ENCODE assay signal across 22 cellular contexts in genomic region chr18:47893939-47894699, GRCh38. TPM values are rescaled to one million over a fixed set of nuclear protein-coding genes. Genes with fewer than 3 reads are reported as not detected.
DNase-seq lines count a peak whose midpoint lies in the region; ATAC-seq, FAIRE-seq and TF ChIP-seq lines count a peak whose summit lies in the region.
"Had no signal": no experiment of that assay in that cellular context is flagged by ENCODE, and none has a peak within 500 bp of the region (broad histone marks: within the 10 kb centered on the region; RNA-seq: fewer than 3 reads in every experiment).

No MANE protein-coding gene starts in this region.

- H3K79me2 ChIP-seq in trophoblast cell (ENCODE audit: control insufficient read depth, insufficient read depth, low read length, poor library complexity) = peaks cover 2% of the 10 kb centered on the region

- peak overlapping the region; percentile 49 for H3K14ac ChIP-seq in trophoblast cell (ENCODE audit: low read length)

- H3K27ac ChIP-seq in Panc1 (ENCODE audit: low read length) (no peak overlapping the region), trophoblast cell (ENCODE audit: low read depth, low read length) (peak overlapping the region; percentile 96)
- H3K27ac ChIP-seq: left lung, tibial artery had no signal

- H3K4me2 ChIP-seq in trophoblast cell (ENCODE audit: low read length) = peak overlapping the region; percentile 14

- intact Hi-C loops in Panc1 (cut with micrococcal nuclease; ENCODE audit: unreplicated experiment) = no loop called here

- peak overlapping the region; percentile 50 for H4K8ac ChIP-seq in trophoblast cell (ENCODE audit: low read depth, low read length)

- H3K9me3 ChIP-seq in Panc1 (ENCODE audit: control insufficient read depth, insufficient read depth, low read depth, low read length) (no peaks in the 10 kb centered on the region), trophoblast cell (ENCODE audit: insufficient read depth, low read depth, low read length) (no peaks in the 10 kb centered on the region)
- H3K9me3 ChIP-seq: Caco-2, left lung, tibial artery had no signal

- H3K79me1 ChIP-seq in trophoblast cell (ENCODE audit: low read length) = peaks cover 10% of the 10 kb centered on the region

- H4K91ac ChIP-seq in trophoblast cell (ENCODE audit: low read depth, low read length) = peak overlapping the region; percentile 32

- H3K4me3 ChIP-seq in Panc1 (ENCODE audit: low read depth in 2 of 2, low read length in 2 of 2) (no peak overlapping the region), fibroblast of pulmonary artery (replicated peaks; ENCODE audit: low read depth, low read length) (no peak overlapping the region), trophoblast cell (ENCODE audit: low read depth, low read length) (no peak overlapping the region)
- H3K4me3 ChIP-seq: left lung, tibial artery had no signal

- no peak for DNase-seq in activated naive CD8-positive, alpha-beta T cell treated with anti-CD3 and anti-CD28 coated beads, Interleukin-2, amount 50 U/mL, for 24 hours
- DNase-seq in Panc1 (ENCODE audit: low read depth, low spot score) (no peak), fibroblast of pulmonary artery (ENCODE audit: low read depth) (peak; percentile 26), trophoblast cell (peak in 1 of 2 donors; percentile 37), NK-92 (lab: John Stamatoyannopoulos, UW; ENCODE audit: unreplicated experiment) (no peak), GM12892 (ENCODE audit: insufficient read length) (no peak)
- no peak for DNase-seq in activated CD4-positive, alpha-beta T cell treated with anti-CD3 and anti-CD28 coated beads, Interleukin-2, amount 10 ng/mL, durations not matched to agents 7 days and 5 days
- DNase-seq: activated CD4-positive, alpha-beta T cell treated with anti-CD3 and anti-CD28 coated beads, Interleukin-2, amount 50 U/mL, for 48 hours; aorta; Caco-2; cortex of kidney; GDM1; head of caudate nucleus; left lung; naive thymus-derived CD4-positive, alpha-beta T cell; NCI-H1930; NCI-H526 treated with DMSO at 0.1 percent for 48 hours; stimulated activated CD4-positive, alpha-beta T cell treated with anti-CD3 and anti-CD28 coated beads, Interleukin-4, amount 100 ng/mL, for 24 hours; T1000; tibial artery had no signal

- peak overlapping the region; percentile 80 for H2BK120ac ChIP-seq in trophoblast cell (ENCODE audit: insufficient read depth, low read length, poor library complexity)

- H3K27me3 Mint-ChIP-seq in activated naive CD8-positive, alpha-beta T cell = no peaks in the 10 kb centered on the region
- no peaks in the 10 kb centered on the region for H3K27me3 Mint-ChIP-seq in activated naive CD8-positive, alpha-beta T cell treated with anti-CD3 and anti-CD28 coated beads, Interleukin-2, amount 50 U/mL, for 24 hours
- no peaks in the 10 kb centered on the region for H3K27me3 Mint-ChIP-seq in activated CD4-positive, alpha-beta T cell treated with anti-CD3 and anti-CD28 coated beads, Interleukin-2, amount 10 ng/mL, durations not matched to agents 7 days and 5 days
- H3K27me3 Mint-ChIP-seq: naive thymus-derived CD4-positive, alpha-beta T cell had no signal

- peak overlapping the region; percentile 76 for H2BK12ac ChIP-seq in trophoblast cell (ENCODE audit: low read length)

- peaks cover 13% of the 10 kb centered on the region for H3K4me1 ChIP-seq in Panc1 (ENCODE audit: control insufficient read depth, insufficient read depth, low read length)
- H3K4me1 ChIP-seq in trophoblast cell (ENCODE audit: control insufficient read depth in 1 of 2, insufficient read depth in 2 of 2, low read length in 2 of 2) = peaks cover 12 to 16% of the 10 kb centered on the region in 2 experiments
- H3K4me1 ChIP-seq: Caco-2 had no signal

- no peak overlapping the region for H3K4me3 Mint-ChIP-seq in activated naive CD8-positive, alpha-beta T cell
- H3K4me3 Mint-ChIP-seq in activated naive CD8-positive, alpha-beta T cell treated with anti-CD3 and anti-CD28 coated beads, Interleukin-2, amount 50 U/mL, for 24 hours = no peak overlapping the region
- H3K4me3 Mint-ChIP-seq in activated CD4-positive, alpha-beta T cell treated with anti-CD3 and anti-CD28 coated beads, Interleukin-2, amount 10 ng/mL, durations not matched to agents 7 days and 5 days = no peak overlapping the region

- TF ChIP-seq CTCF in Panc1 (IDR thresholded peaks at IDR 0.05) = no peak
- no peak for TF ChIP-seq CTCF in fibroblast of pulmonary artery (IDR thresholded peaks at IDR 0.05; ENCODE audit: low read length, missing control alignments)

- H3K27ac Mint-ChIP-seq in activated naive CD8-positive, alpha-beta T cell = peak overlapping the region; percentile 23
- H3K27ac Mint-ChIP-seq in activated naive CD8-positive, alpha-beta T cell treated with anti-CD3 and anti-CD28 coated beads, Interleukin-2, amount 50 U/mL, for 24 hours = no peak overlapping the region
- H3K27ac Mint-ChIP-seq in activated CD4-positive, alpha-beta T cell treated with anti-CD3 and anti-CD28 coated beads, Interleukin-2, amount 10 ng/mL, durations not matched to agents 7 days and 5 days = no peak overlapping the region

- POLR2A ChIA-PET in Panc1 (lab: Charles Lee) = no interaction called here
- POLR2A ChIA-PET in activated CD4-positive, alpha-beta T cell treated with anti-CD3 and anti-CD28 coated beads, Interleukin-2, amount 10 ng/mL, durations not matched to agents 7 days and 5 days (lab: Charles Lee) = no interaction called here

- H3K27me3 ChIP-seq in Panc1 (ENCODE audit: control insufficient read depth, insufficient read depth, low read length) = no peaks in the 10 kb centered on the region
- no peaks in the 10 kb centered on the region for H3K27me3 ChIP-seq in trophoblast cell (ENCODE audit: insufficient read depth, low read length)
- H3K27me3 ChIP-seq: left lung, tibial artery had no signal

- no peak overlapping the region for H3K23ac ChIP-seq in trophoblast cell (ENCODE audit: low read length)

- H3K36me3 ChIP-seq in Panc1 (ENCODE audit: control insufficient read depth, insufficient read depth, low read length) = no peaks in the 10 kb centered on the region; the same call in 1 of the 2 replicates
- peaks cover 1 to 5% of the 10 kb centered on the region in 2 experiments for H3K36me3 ChIP-seq in trophoblast cell (ENCODE audit: control insufficient read depth in 1 of 2, insufficient read depth in 2 of 2, low read length in 2 of 2)

- CTCF ChIA-PET in Panc1 (lab: Charles Lee) = no interaction called here
- CTCF ChIA-PET in activated CD4-positive, alpha-beta T cell treated with anti-CD3 and anti-CD28 coated beads, Interleukin-2, amount 10 ng/mL, durations not matched to agents 7 days and 5 days (lab: Charles Lee) = interaction anchor here (0.6 to 2.9 kb wide), 5 partner anchors 9 to 18 kb away, joined by 3 to 9 read pairs (median 4); no protein-coding TSS in a partner anchor

- BruUV-seq in Panc1 (replicated peaks; lab: Mats Ljungman, UMichigan) = no TSS peak

- peak overlapping the region; percentile 30 for H2AK5ac ChIP-seq in trophoblast cell (ENCODE audit: low read length)

- H3K4me1 Mint-ChIP-seq in activated naive CD8-positive, alpha-beta T cell (ENCODE audit: low read depth) = peaks cover 72% of the 10 kb centered on the region
- peaks cover 67% of the 10 kb centered on the region for H3K4me1 Mint-ChIP-seq in activated naive CD8-positive, alpha-beta T cell treated with anti-CD3 and anti-CD28 coated beads, Interleukin-2, amount 50 U/mL, for 24 hours
- peaks cover 55% of the 10 kb centered on the region for H3K4me1 Mint-ChIP-seq in activated CD4-positive, alpha-beta T cell treated with anti-CD3 and anti-CD28 coated beads, Interleukin-2, amount 10 ng/mL, durations not matched to agents 7 days and 5 days

- H3K18ac ChIP-seq in trophoblast cell (ENCODE audit: low read length) = peak overlapping the region; percentile 67

- ATAC-seq in activated naive CD8-positive, alpha-beta T cell treated with anti-CD3 and anti-CD28 coated beads, Interleukin-2, amount 50 U/mL, for 24 hours = no peak
- ATAC-seq in Panc1 = peak; percentile 48; the same call in 1 of the 2 replicates
- ATAC-seq: left lung; naive thymus-derived CD4-positive, alpha-beta T cell; sciatic nerve had no signal

- no peaks in the 10 kb centered on the region for H3K9me3 Mint-ChIP-seq in activated naive CD8-positive, alpha-beta T cell (ENCODE audit: low read depth)
- no peaks in the 10 kb centered on the region for H3K9me3 Mint-ChIP-seq in activated naive CD8-positive, alpha-beta T cell treated with anti-CD3 and anti-CD28 coated beads, Interleukin-2, amount 50 U/mL, for 24 hours
- H3K9me3 Mint-ChIP-seq in activated CD4-positive, alpha-beta T cell treated with anti-CD3 and anti-CD28 coated beads, Interleukin-2, amount 10 ng/mL, durations not matched to agents 7 days and 5 days = no peaks in the 10 kb centered on the region

- no peak overlapping the region for H3K9ac ChIP-seq in trophoblast cell (ENCODE audit: low read length)

- TF ChIP-seq POLR2A in GM12892 (IDR thresholded peaks at IDR 0.05; ENCODE audit: low read depth, low read length) = no peak

- H3K4ac ChIP-seq in trophoblast cell (ENCODE audit: low read depth, low read length) = peak overlapping the region; percentile 39

- H2BK5ac ChIP-seq in trophoblast cell (ENCODE audit: low read depth, low read length, poor library complexity) = peak overlapping the region; percentile 88

- in situ Hi-C loops in Panc1 (cut with HindIII; ENCODE audit: low pct_unique_long_range_greater_than_20kb, low sequenced_read_pairs) = no loop called here

- no peak overlapping the region for H2AFZ ChIP-seq in trophoblast cell (ENCODE audit: insufficient read depth, low read length, poor library complexity)

- no peak for FAIRE-seq in GM12892 (lab: Jason Lieb, UNC)

- no CpG with 5 or more reads among the region's 9 CpGs for WGBS in trophoblast cell (ENCODE audit: extremely low coverage, insufficient coverage, insufficient read length)

- H3K36me3 Mint-ChIP-seq in activated naive CD8-positive, alpha-beta T cell = peaks cover 17% of the 10 kb centered on the region
- peaks cover 55% of the 10 kb centered on the region for H3K36me3 Mint-ChIP-seq in activated naive CD8-positive, alpha-beta T cell treated with anti-CD3 and anti-CD28 coated beads, Interleukin-2, amount 50 U/mL, for 24 hours (ENCODE audit: low read depth)
- H3K36me3 Mint-ChIP-seq in activated CD4-positive, alpha-beta T cell treated with anti-CD3 and anti-CD28 coated beads, Interleukin-2, amount 10 ng/mL, durations not matched to agents 7 days and 5 days (ENCODE audit: low read depth) = peaks cover 60% of the 10 kb centered on the region

- no peak overlapping the region for H4K12ac ChIP-seq in trophoblast cell (ENCODE audit: low read depth, low read length)

RNA-seq across cellular contexts. Expression of gene SMAD2, which starts 36.3 kb away (rescaled TPM):
- total RNA-seq in Panc1 (2021; ENCODE audit: unreplicated experiment) = 129 TPM
- 45.8 TPM for polyA plus RNA-seq in Panc1 (2012; ENCODE audit: insufficient read length)
- polyA plus RNA-seq in trophoblast cell (2013) = 67.3 and 70.4 TPM in 2 replicates
- 100 to 1,000 TPM; 141 to 158 TPM for total RNA-seq in activated CD4-positive, alpha-beta T cell treated with anti-CD3 and anti-CD28 coated beads, Interleukin-2, amount 10 ng/mL, durations not matched to agents 7 days and 5 days
- 84.0 TPM for polyA plus RNA-seq in GM12892 (2012; ENCODE audit: missing spikeins)
